ENCODE assay signal across 24 cellular contexts in genomic region chr6:111808493-111808892, GRCh38.
DNase-seq lines count a peak whose midpoint lies in the region; ATAC-seq and TF ChIP-seq lines count a peak whose summit lies in the region.
"Had no signal": no experiment of that assay in that cellular context is flagged by ENCODE, and none has a peak within 500 bp of the region (broad histone marks: within the 10 kb centered on the region; RNA-seq: fewer than 3 reads in every experiment).

No MANE protein-coding gene starts in this region.

- H2AK5ac ChIP-seq in trophoblast cell (ENCODE audit: low read length) = no peak overlapping the region

- H2BK120ac ChIP-seq in trophoblast cell (ENCODE audit: insufficient read depth, low read length, poor library complexity) = no peak overlapping the region

- no peak overlapping the region for H4K12ac ChIP-seq in trophoblast cell (ENCODE audit: low read depth, low read length)

- no peaks in the 10 kb centered on the region for H3K27me3 ChIP-seq in trophoblast cell (ENCODE audit: insufficient read depth, low read length)
- no peaks in the 10 kb centered on the region for H3K27me3 ChIP-seq in heart right ventricle
- H3K27me3 ChIP-seq: neural progenitor cell, testis had no signal

- H3K27me3 Mint-ChIP-seq in activated naive CD4-positive, alpha-beta T cell treated with anti-CD3 and anti-CD28 coated beads for 36 hours (ENCODE audit: low read depth) = no peaks in the 10 kb centered on the region

- DNase-seq in activated naive CD4-positive, alpha-beta T cell treated with anti-CD3 and anti-CD28 coated beads for 36 hours = no peak
- DNase-seq in activated naive CD4-positive, alpha-beta T cell treated with Interleukin-2 at 50 U/mL for 16 hours = no peak
- DNase-seq in SW480 (ENCODE audit: low spot score) (peak; percentile 94), trophoblast cell (peak; percentile 86 to 89), NCI-H526 treated with DMSO at 0.1 percent for 48 hours (lab: John Stamatoyannopoulos, UW) (no peak), heart right ventricle (no peak)
- peak; percentile 63 for DNase-seq in central memory CD4-positive, alpha-beta T cell
- DNase-seq: activated effector memory CD4-positive, alpha-beta T cell treated with anti-CD3 and anti-CD28 coated beads, Interleukin-2, amount 50 U/mL, for 16 hours; erythroblast; GDM1; H7; left ventricle myocardium superior; midbrain; NCI-H1105 treated with DMSO at 0.1 percent for 48 hours; NCI-H2081 treated with DMSO at 0.1 percent for 48 hours; NK-92 treated with Interleukin-12 subunit alpha and Interleukin-12 subunit beta, amount 100 ng/mL, for 24 hours; psoas muscle; SIG-M5; testis had no signal

- WGBS in trophoblast cell (ENCODE audit: extremely low coverage, insufficient coverage, insufficient read length) = no CpG with 5 or more reads among the region's 5 CpGs
- 93 to 94% methylated on average over 5 of the region's 5 CpGs for WGBS in heart right ventricle, 2 donors

- H3K23ac ChIP-seq in trophoblast cell (ENCODE audit: low read length) = no peak overlapping the region

- H3K27ac ChIP-seq in trophoblast cell (ENCODE audit: low read depth, low read length) (no peak overlapping the region), heart right ventricle (no peak overlapping the region)
- H3K27ac ChIP-seq: C4-2B, neural progenitor cell, psoas muscle, testis had no signal

- no peak overlapping the region for H4K8ac ChIP-seq in trophoblast cell (ENCODE audit: low read depth, low read length)

- H3K4me2 ChIP-seq in trophoblast cell (ENCODE audit: low read length) = no peak overlapping the region
- H3K4me2 ChIP-seq: neural progenitor cell had no signal

- no peak overlapping the region for H3K9ac ChIP-seq in trophoblast cell (ENCODE audit: low read length)
- H3K9ac ChIP-seq: neural progenitor cell had no signal

- H3K36me3 Mint-ChIP-seq in activated naive CD4-positive, alpha-beta T cell treated with anti-CD3 and anti-CD28 coated beads for 36 hours (ENCODE audit: low read depth) = peaks cover 23% of the 10 kb centered on the region

- no peak overlapping the region for H4K91ac ChIP-seq in trophoblast cell (ENCODE audit: low read depth, low read length)

- H3K9me3 ChIP-seq in trophoblast cell (ENCODE audit: insufficient read depth, low read depth, low read length) = no peaks in the 10 kb centered on the region
- H3K9me3 ChIP-seq in heart right ventricle = no peaks in the 10 kb centered on the region
- H3K9me3 ChIP-seq: psoas muscle, testis had no signal

- no peaks in the 10 kb centered on the region for H3K79me1 ChIP-seq in trophoblast cell (ENCODE audit: low read length)

- no peaks in the 10 kb centered on the region for H3K79me2 ChIP-seq in trophoblast cell (ENCODE audit: control insufficient read depth, insufficient read depth, low read length, poor library complexity)

- no peak overlapping the region for H2AFZ ChIP-seq in trophoblast cell (ENCODE audit: insufficient read depth, low read length, poor library complexity)
- H2AFZ ChIP-seq: neural progenitor cell had no signal

- intact Hi-C loops in activated naive CD4-positive, alpha-beta T cell treated with anti-CD3 and anti-CD28 coated beads for 36 hours (cut with micrococcal nuclease) = no loop called here
- intact Hi-C loops in heart right ventricle (cut with DNase I) = loop anchor here in 1 of 10 donors (10.0 kb wide), 1 partner anchor 186 kb away; no protein-coding TSS in a partner anchor

- H2BK5ac ChIP-seq in trophoblast cell (ENCODE audit: low read depth, low read length, poor library complexity) = no peak overlapping the region

- H3K4ac ChIP-seq in trophoblast cell (ENCODE audit: low read depth, low read length) = no peak overlapping the region

- ATAC-seq in HG03175 (IDR thresholded peaks at IDR 0.05; ENCODE audit: unreplicated experiment) (no peak), heart right ventricle (no peak)
- ATAC-seq: left ventricle myocardium superior, psoas muscle had no signal

- H3K4me1 ChIP-seq in trophoblast cell (ENCODE audit: control insufficient read depth in 1 of 2, insufficient read depth in 2 of 2, low read length in 2 of 2) (peaks cover 0 to 3% of the 10 kb centered on the region in 2 experiments), heart right ventricle (peaks cover 3 to 69% (median 30%) of the 10 kb centered on the region in 9 donors)
- H3K4me1 ChIP-seq: psoas muscle had no signal

- CTCF ChIA-PET in activated naive CD4-positive, alpha-beta T cell treated with anti-CD3 and anti-CD28 coated beads for 36 hours (lab: Charles Lee) = interaction anchor here (0.6 to 1.6 kb wide), 3 partner anchors 11 to 235 kb away, joined by 3 to 4 read pairs (median 3); no protein-coding TSS in a partner anchor

- no peak overlapping the region for H3K18ac ChIP-seq in trophoblast cell (ENCODE audit: low read length)

- H3K4me1 Mint-ChIP-seq in activated naive CD4-positive, alpha-beta T cell treated with anti-CD3 and anti-CD28 coated beads for 36 hours (ENCODE audit: low read depth) = peaks cover 98% of the 10 kb centered on the region

- no peaks in the 10 kb centered on the region for H3K9me3 Mint-ChIP-seq in activated naive CD4-positive, alpha-beta T cell treated with anti-CD3 and anti-CD28 coated beads for 36 hours
- H3K9me3 Mint-ChIP-seq: IgD-negative memory B cell; neural progenitor cell; T-helper 1 cell treated with Interleukin-12 subunit alpha and Interleukin-12 subunit beta and Interleukin-4 antibody, amounts not matched to agents 30 μg/mL and 1 μg/mL, for 36 hours had no signal

- H3K4me3 Mint-ChIP-seq in activated naive CD4-positive, alpha-beta T cell treated with anti-CD3 and anti-CD28 coated beads for 36 hours = no peak overlapping the region
- H3K4me3 Mint-ChIP-seq: IgD-negative memory B cell; neural progenitor cell; T-helper 1 cell treated with Interleukin-12 subunit alpha and Interleukin-12 subunit beta and Interleukin-4 antibody, amounts not matched to agents 30 μg/mL and 1 μg/mL, for 36 hours had no signal

- TF ChIP-seq CTCF in heart right ventricle (IDR thresholded peaks at IDR 0.05) = no peak

- H3K36me3 ChIP-seq in trophoblast cell (ENCODE audit: control insufficient read depth in 1 of 2, insufficient read depth in 2 of 2, low read length in 2 of 2) = no peaks in the 10 kb centered on the region
- peaks cover 0 to 16% (median 0%) of the 10 kb centered on the region in 9 donors for H3K36me3 ChIP-seq in heart right ventricle
- H3K36me3 ChIP-seq: neural progenitor cell had no signal

- no peak overlapping the region for H3K4me3 ChIP-seq in trophoblast cell (ENCODE audit: low read depth, low read length)
- H3K4me3 ChIP-seq in heart right ventricle = no peak overlapping the region
- H3K4me3 ChIP-seq: neural progenitor cell, psoas muscle, testis had no signal

- H2BK12ac ChIP-seq in trophoblast cell (ENCODE audit: low read length) = no peak overlapping the region

- peak overlapping the region; percentile 55 for H3K27ac Mint-ChIP-seq in activated naive CD4-positive, alpha-beta T cell treated with anti-CD3 and anti-CD28 coated beads for 36 hours
- H3K27ac Mint-ChIP-seq: neural progenitor cell had no signal

- H3K14ac ChIP-seq in trophoblast cell (ENCODE audit: low read length) = no peak overlapping the region

Comparison
In these comparisons a context has a peak if more than half of its experiments do, and no peak if none do; other contexts are left out.
1. DNase-seq: peak in SW480 (single experiment), central memory CD4-positive, alpha-beta T cell (single experiment) and trophoblast cell (2 of 2); none in activated naive CD4-positive, alpha-beta T cell treated with anti-CD3 and anti-CD28 coated beads for 36 hours (single experiment), activated naive CD4-positive, alpha-beta T cell treated with Interleukin-2 at 50 U/mL for 16 hours (single experiment), NCI-H526 treated with DMSO at 0.1 percent for 48 hours (single experiment) and heart right ventricle (0 of 2).